Comparison of ENCODE assay signal across 21 cellular contexts in genomic region chr17:50330151-50330753, GRCh38. TPM values are rescaled to one million over a fixed set of nuclear protein-coding genes. Genes with fewer than 3 reads are reported as not detected.
DNase-seq lines count a peak whose midpoint lies in the region; TF ChIP-seq lines count a peak whose summit lies in the region.
"Had no signal": no experiment of that assay in that cellular context is flagged by ENCODE, and none has a peak within 500 bp of the region (broad histone marks: within the 10 kb centered on the region; RNA-seq: fewer than 3 reads in every experiment).

No MANE protein-coding gene starts in this region.

- H3K4me2 ChIP-seq in neuronal stem cell (ENCODE audit: insufficient read depth, low read length, poor library complexity, severe bottlenecking) (no peak overlapping the region), MM.1S (ENCODE audit: low read depth, low read length) (no peak overlapping the region), osteoblast (ENCODE audit: insufficient read depth, low read length) (no peak overlapping the region)

- TF ChIP-seq CTCF in MM.1S (IDR thresholded peaks at IDR 0.05; ENCODE audit: low read length) (no peak), osteoblast (IDR thresholded peaks at IDR 0.05; ENCODE audit: extremely low read depth, low read depth, low read length) (no peak)

- no peaks in the 10 kb centered on the region for H3K36me3 Mint-ChIP-seq in activated CD4-positive, alpha-beta T cell treated with anti-CD3 and anti-CD28 coated beads, Interleukin-2, amount 10 ng/mL, durations not matched to agents 24 days and 14 days (ENCODE audit: low read depth)
- no peaks in the 10 kb centered on the region for H3K36me3 Mint-ChIP-seq in activated T-helper 1 cell treated with anti-CD3 and anti-CD28 coated beads, Interleukin-12 subunit alpha, Interleukin-12 subunit beta, Interleukin-2, Interleukin-4 antibody, amounts not matched to agents 30 ng/mL and 10 ng/mL and 1 ng/mL, durations not matched to agents 14 hours and 24 hours and 36 hours (ENCODE audit: low read depth)
- H3K36me3 Mint-ChIP-seq: CD4-positive, CD25-positive, alpha-beta regulatory T cell had no signal

- H2BK5ac ChIP-seq in neuronal stem cell (ENCODE audit: low read length), result no peak overlapping the region

- no peak overlapping the region for H2AFZ ChIP-seq in neuronal stem cell (ENCODE audit: low read length)
- H2AFZ ChIP-seq in MM.1S (ENCODE audit: low read length), result no peak overlapping the region
- H2AFZ ChIP-seq in osteoblast (ENCODE audit: low read length), result no peak overlapping the region

- peak overlapping the region; percentile 0 for H3K18ac ChIP-seq in neuronal stem cell (ENCODE audit: low read length)

- H2AK5ac ChIP-seq in neuronal stem cell (ENCODE audit: low read depth, low read length), result no peak overlapping the region

- H3K9me3 ChIP-seq in neuronal stem cell (replicated peaks in 1 of 2; ENCODE audit: control insufficient read depth in 2 of 2, insufficient read depth in 1 of 2, low read depth in 1 of 2, low read length in 2 of 2) (no peaks in the 10 kb centered on the region), MM.1S (replicated peaks; ENCODE audit: insufficient read depth, low read length) (no peaks in the 10 kb centered on the region), osteoblast (ENCODE audit: low read depth, low read length) (no peaks in the 10 kb centered on the region)

- H3K27ac ChIP-seq in neuronal stem cell (replicated peaks; ENCODE audit: low read length) (no peak overlapping the region), MM.1S (ENCODE audit: low read length) (no peak overlapping the region), osteoblast (ENCODE audit: low read depth, low read length) (no peak overlapping the region)
- H3K27ac ChIP-seq: 22Rv1 had no signal

- no peak overlapping the region for H3K4me3 Mint-ChIP-seq in activated CD4-positive, alpha-beta T cell treated with anti-CD3 and anti-CD28 coated beads, Interleukin-2, amount 10 ng/mL, durations not matched to agents 24 days and 14 days
- no peak overlapping the region for H3K4me3 Mint-ChIP-seq in activated T-helper 1 cell treated with anti-CD3 and anti-CD28 coated beads, Interleukin-12 subunit alpha, Interleukin-12 subunit beta, Interleukin-2, Interleukin-4 antibody, amounts not matched to agents 30 ng/mL and 10 ng/mL and 1 ng/mL, durations not matched to agents 14 hours and 24 hours and 36 hours
- H3K4me3 Mint-ChIP-seq: CD4-positive, CD25-positive, alpha-beta regulatory T cell; HFFc6 had no signal

- H3K9me3 Mint-ChIP-seq in activated CD4-positive, alpha-beta T cell treated with anti-CD3 and anti-CD28 coated beads, Interleukin-2, amount 10 ng/mL, durations not matched to agents 24 days and 14 days, result no peaks in the 10 kb centered on the region
- no peaks in the 10 kb centered on the region for H3K9me3 Mint-ChIP-seq in activated T-helper 1 cell treated with anti-CD3 and anti-CD28 coated beads, Interleukin-12 subunit alpha, Interleukin-12 subunit beta, Interleukin-2, Interleukin-4 antibody, amounts not matched to agents 30 ng/mL and 10 ng/mL and 1 ng/mL, durations not matched to agents 14 hours and 24 hours and 36 hours
- H3K9me3 Mint-ChIP-seq: HFFc6 had no signal

- WGBS in neuronal stem cell (ENCODE audit: extremely low coverage in 2 of 2, insufficient read length in 2 of 2, insufficient replicate concordance in 1 of 2), 2 donors, result no CpG with 5 or more reads among the region's 11 CpGs

- H3K27ac Mint-ChIP-seq in activated CD4-positive, alpha-beta T cell treated with anti-CD3 and anti-CD28 coated beads, Interleukin-2, amount 10 ng/mL, durations not matched to agents 24 days and 14 days, result peak overlapping the region; percentile 29
- peak overlapping the region; percentile 4 for H3K27ac Mint-ChIP-seq in activated T-helper 1 cell treated with anti-CD3 and anti-CD28 coated beads, Interleukin-12 subunit alpha, Interleukin-12 subunit beta, Interleukin-2, Interleukin-4 antibody, amounts not matched to agents 30 ng/mL and 10 ng/mL and 1 ng/mL, durations not matched to agents 14 hours and 24 hours and 36 hours
- H3K27ac Mint-ChIP-seq: CD4-positive, CD25-positive, alpha-beta regulatory T cell had no signal

- peaks cover 2% of the 10 kb centered on the region for H3K79me1 ChIP-seq in neuronal stem cell (ENCODE audit: low read depth, low read length)

- no peak overlapping the region for H2BK15ac ChIP-seq in neuronal stem cell (ENCODE audit: low read length)

- H3K27me3 ChIP-seq in neuronal stem cell (ENCODE audit: control insufficient read depth in 3 of 3, insufficient read depth in 3 of 3, low read depth in 1 of 3, low read length in 3 of 3), result peaks cover 0 to 23% (median 0%) of the 10 kb centered on the region in 3 experiments
- no peaks in the 10 kb centered on the region; the same call in 1 of the 2 replicates for H3K27me3 ChIP-seq in MM.1S (replicated peaks; ENCODE audit: insufficient read depth, low read length)
- no peaks in the 10 kb centered on the region for H3K27me3 ChIP-seq in osteoblast (ENCODE audit: insufficient read depth, low read length)

- H3K27me3 Mint-ChIP-seq in activated CD4-positive, alpha-beta T cell treated with anti-CD3 and anti-CD28 coated beads, Interleukin-2, amount 10 ng/mL, durations not matched to agents 24 days and 14 days, result peaks cover 2% of the 10 kb centered on the region
- H3K27me3 Mint-ChIP-seq in activated T-helper 1 cell treated with anti-CD3 and anti-CD28 coated beads, Interleukin-12 subunit alpha, Interleukin-12 subunit beta, Interleukin-2, Interleukin-4 antibody, amounts not matched to agents 30 ng/mL and 10 ng/mL and 1 ng/mL, durations not matched to agents 14 hours and 24 hours and 36 hours (ENCODE audit: insufficient read depth), result peaks cover 1% of the 10 kb centered on the region

- H4K8ac ChIP-seq in neuronal stem cell (ENCODE audit: low read depth, low read length), result no peak overlapping the region

- no peak overlapping the region for H3K9ac ChIP-seq in neuronal stem cell (ENCODE audit: low read depth, low read length, poor library complexity)
- H3K9ac ChIP-seq in MM.1S (ENCODE audit: low read length), result no peak overlapping the region

- no peak overlapping the region for H3K23ac ChIP-seq in neuronal stem cell (ENCODE audit: low read depth, low read length, poor library complexity)

- H3K4me1 ChIP-seq in neuronal stem cell (ENCODE audit: control insufficient read depth in 2 of 2, insufficient read depth in 1 of 2, low read depth in 1 of 2, low read length in 2 of 2) (peaks cover 0 to 2% of the 10 kb centered on the region in 2 donors), MM.1S (ENCODE audit: low read length) (no peaks in the 10 kb centered on the region), osteoblast (ENCODE audit: insufficient read depth, low read length) (peaks cover 21% of the 10 kb centered on the region)

- H3K14ac ChIP-seq in neuronal stem cell (ENCODE audit: low read length), result no peak overlapping the region

- H3K79me2 ChIP-seq in MM.1S (ENCODE audit: low read length) (no peaks in the 10 kb centered on the region), osteoblast (ENCODE audit: insufficient read depth, low read length) (no peaks in the 10 kb centered on the region)

- no peak for DNase-seq in activated CD4-positive, alpha-beta T cell treated with anti-CD3 and anti-CD28 coated beads, Interleukin-2, amount 10 ng/mL, durations not matched to agents 24 days and 14 days
- DNase-seq in activated CD4-positive, alpha-beta T cell treated with anti-CD3 and anti-CD28 coated beads, Interleukin-2, amount 50 U/mL, for 4 hours, result no peak
- DNase-seq in activated T-helper 1 cell treated with anti-CD3 and anti-CD28 coated beads, Interleukin-12 subunit alpha, Interleukin-12 subunit beta, Interleukin-2, Interleukin-4 antibody, amounts not matched to agents 30 ng/mL and 10 ng/mL and 1 ng/mL, durations not matched to agents 14 hours and 24 hours and 36 hours (ENCODE audit: low spot score), result no peak
- DNase-seq in iPS-NIHi7 (ENCODE audit: extremely low spot score) (peak; percentile 7), neuronal stem cell (ENCODE audit: low spot score) (no peak), MM.1S (no peak), osteoblast (ENCODE audit: insufficient read length, low spot score, missing footprints) (no peak), pons (ENCODE audit: low spot score) (no peak)
- DNase-seq: CD4-positive, CD25-positive, alpha-beta regulatory T cell; COR-L47; DMS153; GDM1; GOT3; HFFc6; KBM-7; NCI-H1105 treated with DMSO at 0.1 percent for 48 hours; NCI-H1694; NCI-H226; SHP77 had no signal

- H3K4ac ChIP-seq in neuronal stem cell (ENCODE audit: low read length), result no peak overlapping the region

- H4K20me1 ChIP-seq in MM.1S (ENCODE audit: insufficient read depth, low read length) (no peaks in the 10 kb centered on the region), osteoblast (ENCODE audit: insufficient read depth, low read length) (no peaks in the 10 kb centered on the region)

- H3F3A ChIP-seq in MM.1S (ENCODE audit: insufficient read depth, low read length), result no peaks in the 10 kb centered on the region

- no peak overlapping the region for H4K91ac ChIP-seq in neuronal stem cell (ENCODE audit: low read depth, low read length, poor library complexity)

- intact Hi-C loops in activated CD4-positive, alpha-beta T cell treated with anti-CD3 and anti-CD28 coated beads, Interleukin-2, amount 10 ng/mL, durations not matched to agents 24 days and 14 days (cut with micrococcal nuclease), result no loop called here
- intact Hi-C loops in activated T-helper 1 cell treated with anti-CD3 and anti-CD28 coated beads, Interleukin-12 subunit alpha, Interleukin-12 subunit beta, Interleukin-2, Interleukin-4 antibody, amounts not matched to agents 30 ng/mL and 10 ng/mL and 1 ng/mL, durations not matched to agents 14 hours and 24 hours and 36 hours (cut with micrococcal nuclease), result no loop called here

- H3K4me3 ChIP-seq in neuronal stem cell (ENCODE audit: low read length in 2 of 2) (no peak overlapping the region), MM.1S (ENCODE audit: low read length) (no peak overlapping the region), osteoblast (ENCODE audit: insufficient read depth, low read length) (no peak overlapping the region)

- H3K36me3 ChIP-seq in neuronal stem cell (replicated peaks in 1 of 2; ENCODE audit: control insufficient read depth in 2 of 2, insufficient read depth in 2 of 2, low read length in 2 of 2), result no peaks in the 10 kb centered on the region
- H3K36me3 ChIP-seq in MM.1S (replicated peaks; ENCODE audit: insufficient read depth, low read length), result no peaks in the 10 kb centered on the region
- no peaks in the 10 kb centered on the region for H3K36me3 ChIP-seq in osteoblast (ENCODE audit: insufficient read depth, low read length)

- no peak overlapping the region for H2BK120ac ChIP-seq in neuronal stem cell (ENCODE audit: low read depth, low read length)

- H3K9me2 ChIP-seq in MM.1S (replicated peaks; ENCODE audit: insufficient read depth, low read length), result no peaks in the 10 kb centered on the region

- H2BK12ac ChIP-seq in neuronal stem cell (ENCODE audit: low read length), result no peak overlapping the region

- H3K4me1 Mint-ChIP-seq in activated CD4-positive, alpha-beta T cell treated with anti-CD3 and anti-CD28 coated beads, Interleukin-2, amount 10 ng/mL, durations not matched to agents 24 days and 14 days, result peaks cover 16% of the 10 kb centered on the region
- H3K4me1 Mint-ChIP-seq in activated T-helper 1 cell treated with anti-CD3 and anti-CD28 coated beads, Interleukin-12 subunit alpha, Interleukin-12 subunit beta, Interleukin-2, Interleukin-4 antibody, amounts not matched to agents 30 ng/mL and 10 ng/mL and 1 ng/mL, durations not matched to agents 14 hours and 24 hours and 36 hours (ENCODE audit: low read depth), result peaks cover 14% of the 10 kb centered on the region

RNA-seq across cellular contexts. Expression of gene XYLT2, which starts 15.7 kb away (rescaled TPM):
- 65.3 and 66.5 TPM in 2 replicates for total RNA-seq in activated CD4-positive, alpha-beta T cell treated with anti-CD3 and anti-CD28 coated beads, Interleukin-2, amount 10 ng/mL, durations not matched to agents 24 days and 14 days
- total RNA-seq in activated T-helper 1 cell treated with anti-CD3 and anti-CD28 coated beads, Interleukin-12 subunit alpha, Interleukin-12 subunit beta, Interleukin-2, Interleukin-4 antibody, amounts not matched to agents 30 ng/mL and 10 ng/mL and 1 ng/mL, durations not matched to agents 14 hours and 24 hours and 36 hours, result 63.0 and 63.9 TPM in 2 replicates
- 11.5 TPM for polyA plus RNA-seq in neuronal stem cell (2013, experiment 1 of 2)
- polyA plus RNA-seq in neuronal stem cell (2013, experiment 2 of 2), result 12.2 TPM
- 40.5 and 46.6 TPM in 2 replicates for total RNA-seq in osteoblast

RNA-seq across cellular contexts. Expression of gene MRPL27, which starts 42.7 kb away (rescaled TPM):
- 80.5 and 83.3 TPM in 2 replicates for total RNA-seq in activated CD4-positive, alpha-beta T cell treated with anti-CD3 and anti-CD28 coated beads, Interleukin-2, amount 10 ng/mL, durations not matched to agents 24 days and 14 days
- total RNA-seq in activated T-helper 1 cell treated with anti-CD3 and anti-CD28 coated beads, Interleukin-12 subunit alpha, Interleukin-12 subunit beta, Interleukin-2, Interleukin-4 antibody, amounts not matched to agents 30 ng/mL and 10 ng/mL and 1 ng/mL, durations not matched to agents 14 hours and 24 hours and 36 hours, result 73.4 and 78.7 TPM in 2 replicates
- polyA plus RNA-seq in neuronal stem cell (2013, experiment 1 of 2), result 55.3 TPM
- 54.4 TPM for polyA plus RNA-seq in neuronal stem cell (2013, experiment 2 of 2)
- 54.2 and 55.7 TPM in 2 replicates for total RNA-seq in osteoblast

RNA-seq across cellular contexts. Expression of gene EME1, which starts 42.8 kb away (rescaled TPM):
- total RNA-seq in activated CD4-positive, alpha-beta T cell treated with anti-CD3 and anti-CD28 coated beads, Interleukin-2, amount 10 ng/mL, durations not matched to agents 24 days and 14 days, result 30.7 and 35.4 TPM in 2 replicates
- total RNA-seq in activated T-helper 1 cell treated with anti-CD3 and anti-CD28 coated beads, Interleukin-12 subunit alpha, Interleukin-12 subunit beta, Interleukin-2, Interleukin-4 antibody, amounts not matched to agents 30 ng/mL and 10 ng/mL and 1 ng/mL, durations not matched to agents 14 hours and 24 hours and 36 hours, result 27.7 and 32.9 TPM in 2 replicates
- polyA plus RNA-seq in neuronal stem cell (2013, experiment 1 of 2), result 21.3 TPM
- 21.0 TPM for polyA plus RNA-seq in neuronal stem cell (2013, experiment 2 of 2)
- 0.59 and 0.72 TPM in 2 replicates for total RNA-seq in osteoblast

RNA-seq across cellular contexts. Expression of gene TMEM92, which starts 56.0 kb away (rescaled TPM):
- total RNA-seq in activated CD4-positive, alpha-beta T cell treated with anti-CD3 and anti-CD28 coated beads, Interleukin-2, amount 10 ng/mL, durations not matched to agents 24 days and 14 days, result 0.44 and 0.47 TPM in 2 replicates
- 0.21 and 0.47 TPM in 2 replicates for total RNA-seq in activated T-helper 1 cell treated with anti-CD3 and anti-CD28 coated beads, Interleukin-12 subunit alpha, Interleukin-12 subunit beta, Interleukin-2, Interleukin-4 antibody, amounts not matched to agents 30 ng/mL and 10 ng/mL and 1 ng/mL, durations not matched to agents 14 hours and 24 hours and 36 hours
- 5.0 TPM for polyA plus RNA-seq in neuronal stem cell (2013, experiment 1 of 2)
- 5.5 TPM for polyA plus RNA-seq in neuronal stem cell (2013, experiment 2 of 2)
- total RNA-seq in osteoblast, result under 0.01 and 0.36 TPM in 2 replicates
- total RNA-seq: CD4-positive, CD25-positive, alpha-beta regulatory T cell; RPMI7951 had no signal
- polyA plus RNA-seq: CD4-positive, CD25-positive, alpha-beta regulatory T cell had no signal

Comparison
In these comparisons a context has a peak if more than half of its experiments do, and no peak if none do; other contexts are left out.
1. RNA of gene EME1, which starts 42.8 kb away (total RNA-seq): 30.7 to 35.4 TPM in activated CD4-positive, alpha-beta T cell treated with anti-CD3 and anti-CD28 coated beads, Interleukin-2, amount 10 ng/mL, durations not matched to agents 24 days and 14 days and 27.7 to 32.9 TPM in activated T-helper 1 cell treated with anti-CD3 and anti-CD28 coated beads, Interleukin-12 subunit alpha, Interleukin-12 subunit beta, Interleukin-2, Interleukin-4 antibody, amounts not matched to agents 30 ng/mL and 10 ng/mL and 1 ng/mL, durations not matched to agents 14 hours and 24 hours and 36 hours; 0.59 to 0.72 TPM in osteoblast; every median in the first group is over 10 times any median in the second.